ENCODE assay signal across 17 cellular contexts in genomic region chr6:157264701-157265100, GRCh38.
DNase-seq lines count a peak whose midpoint lies in the region; ATAC-seq and TF ChIP-seq lines count a peak whose summit lies in the region.
"Had no signal": no experiment of that assay in that cellular context is flagged by ENCODE, and none has a peak within 500 bp of the region (broad histone marks: within the 10 kb centered on the region; RNA-seq: fewer than 3 reads in every experiment).

No MANE protein-coding gene starts in this region.

- no peak for TF ChIP-seq CTCF in astrocyte of the spinal cord (IDR thresholded peaks at IDR 0.05; ENCODE audit: low read depth, low read length)
- TF ChIP-seq CTCF in nephron (IDR thresholded peaks at IDR 0.05; ENCODE audit: unreplicated experiment in 3 of 3) = no peak

- in situ Hi-C loops in astrocyte of the spinal cord (cut with HindIII; ENCODE audit: low sequenced_read_pairs) = no loop called here
- in situ Hi-C loops in ACHN (cut with HindIII; ENCODE audit: low pct_ligation_motif_present, low pct_unique_long_range_greater_than_20kb, low sequenced_read_pairs) = no loop called here

- peaks cover 2% of the 10 kb centered on the region for H3K9me3 Mint-ChIP-seq in nephron
- H3K9me3 Mint-ChIP-seq: endodermal cell, T-cell had no signal

- H3K4me3 ChIP-seq in astrocyte of the spinal cord (ENCODE audit: low read depth, low read length) = no peak overlapping the region
- H3K4me3 ChIP-seq: left ventricle myocardium inferior, right atrium auricular region, testis had no signal

- H3K4me3 Mint-ChIP-seq in nephron = no peak overlapping the region
- H3K4me3 Mint-ChIP-seq: CD4-positive, CD25-positive, alpha-beta regulatory T cell; endodermal cell; T-cell had no signal

- DNase-seq in DMS53 (lab: John Stamatoyannopoulos, UW) (peak; percentile 80), NCI-H2029 (lab: John Stamatoyannopoulos, UW) (peak; percentile 81), astrocyte of the spinal cord (ENCODE audit: low read depth, low spot score) (peak; percentile 35), ACHN (no peak), amygdala (lab: John Stamatoyannopoulos, UW) (no peak), kidney glomerular epithelial cell (lab: John Stamatoyannopoulos, UW) (no peak)
- DNase-seq: CD4-positive, CD25-positive, alpha-beta regulatory T cell; cerebellar nuclear complex; endodermal cell; left ventricle myocardium inferior; NCI-H1048; SIG-M5; T-cell; testis had no signal

- H3K27ac Mint-ChIP-seq in nephron = peak overlapping the region in 2 of 3 experiments; percentile 27 to 62
- H3K27ac Mint-ChIP-seq: CD4-positive, CD25-positive, alpha-beta regulatory T cell; endodermal cell; T-cell had no signal

- ATAC-seq in GM18520 (IDR thresholded peaks at IDR 0.05; ENCODE audit: unreplicated experiment) = no peak
- ATAC-seq: T-cell had no signal

- H3K4me1 Mint-ChIP-seq in nephron = peaks cover 45% of the 10 kb centered on the region
- H3K4me1 Mint-ChIP-seq: CD4-positive, CD25-positive, alpha-beta regulatory T cell; endodermal cell had no signal

- H3K36me3 Mint-ChIP-seq in nephron (ENCODE audit: low read depth) = no peaks in the 10 kb centered on the region
- H3K36me3 Mint-ChIP-seq: CD4-positive, CD25-positive, alpha-beta regulatory T cell; T-cell had no signal

- peaks cover 10% of the 10 kb centered on the region for H3K27me3 Mint-ChIP-seq in nephron (ENCODE audit: low read depth)
- H3K27me3 Mint-ChIP-seq: CD4-positive, CD25-positive, alpha-beta regulatory T cell; T-cell had no signal

Comparison
In these comparisons a context has a peak if more than half of its experiments do, and no peak if none do; other contexts are left out.
1. DNase-seq: peak in DMS53 (single experiment), NCI-H2029 (single experiment) and astrocyte of the spinal cord (single experiment); none in ACHN (single experiment), amygdala (0 of 56) and kidney glomerular epithelial cell (single experiment).